15 cellular contexts compared by ENCODE assay signal in the genomic region with DNA sequence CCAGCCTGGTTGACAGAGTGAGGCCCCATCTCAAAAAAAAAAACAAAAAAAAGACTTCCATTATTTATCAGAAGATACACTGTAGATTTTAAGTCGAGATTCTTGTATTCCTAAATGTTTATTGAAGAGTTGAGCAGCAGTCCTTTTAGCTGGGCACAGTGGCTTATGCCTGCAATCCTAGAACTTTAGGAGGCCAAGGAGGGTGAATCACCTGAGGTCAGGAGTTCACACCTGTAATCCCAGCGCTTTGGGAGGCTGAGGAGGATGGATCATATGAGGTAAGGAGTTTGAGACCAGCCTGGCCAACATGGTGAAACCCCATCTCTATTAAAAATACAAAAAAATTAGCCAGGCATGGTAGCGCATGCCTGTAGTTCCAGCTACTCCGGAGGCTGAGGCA. TPM values are rescaled to one million over a fixed set of nuclear protein-coding genes. Genes with fewer than 3 reads are reported as not detected.
A peak's percentile ranks its signal among the peaks of the same experiment; 100 is the strongest.
DNase-seq lines count a peak whose midpoint lies in the region; ATAC-seq and TF ChIP-seq lines count a peak whose summit lies in the region.
"Had no signal": no experiment of that assay in that cellular context is flagged by ENCODE, and none has a peak within 500 bp of the region (broad histone marks: within the 10 kb centered on the region; RNA-seq: fewer than 3 reads in every experiment).

No MANE protein-coding gene starts in this region.

- H3K4me1 ChIP-seq in HCT116 (ENCODE audit: control insufficient read depth in 1 of 2, insufficient read depth in 2 of 2, low read length in 2 of 2) (peaks cover 0 to 19% of the 10 kb centered on the region in 2 experiments; a peak in 2 of 4 replicates), PC-3 (ENCODE audit: insufficient read depth, low read length) (peaks cover 21% of the 10 kb centered on the region), testis (peaks cover 5% of the 10 kb centered on the region)

- no peaks in the 10 kb centered on the region for H3K9me3 ChIP-seq in HCT116 (ENCODE audit: control insufficient read depth in 1 of 2, insufficient read depth in 1 of 2, low read depth in 1 of 2, low read length in 2 of 2)
- H3K9me3 ChIP-seq in PC-3 (ENCODE audit: low read length): no peaks in the 10 kb centered on the region
- H3K9me3 ChIP-seq in testis: no peaks in the 10 kb centered on the region

- DNase-seq in HCT116 (ENCODE audit: low read depth, low spot score) (no peak), PC-3 (peak; percentile 59), epithelial cell of esophagus (ENCODE audit: low read depth) (peak; percentile 24), testis (no peak), coronary artery (ENCODE audit: low spot score) (no peak), DMS53 (lab: John Stamatoyannopoulos, UW) (no peak), HPDE6-E6E7 (ENCODE audit: extremely low spot score) (no peak)
- DNase-seq: C1 segment of cervical spinal cord; CD4-positive, alpha-beta memory T cell; COR-L47; DMS153; DND-41; H7 had no signal

- H3F3A ChIP-seq in PC-3 (ENCODE audit: low read length, unreplicated experiment): no peaks in the 10 kb centered on the region

- H3K9me2 ChIP-seq in HCT116 (ENCODE audit: insufficient read depth) (no peaks in the 10 kb centered on the region), PC-3 (replicated peaks; ENCODE audit: low read length) (no peaks in the 10 kb centered on the region)

- BruUV-seq in HCT116 (replicated peaks; lab: Mats Ljungman, UMichigan) (no TSS peak), PC-3 (replicated peaks; lab: Mats Ljungman, UMichigan) (no TSS peak)

- POLR2A ChIA-PET in HCT116 (lab: Charles Lee): no interaction called here
- POLR2A ChIA-PET in PC-3 (lab: Charles Lee; ENCODE audit: unreplicated experiment): interaction anchor here (1.2 kb wide), 1 partner anchor 58 kb away, joined by 3 read pairs; the partner anchor contains the start of gene HEATR5A

- no peak; the same call in 1 of the 2 replicates for ATAC-seq in HCT116
- ATAC-seq in PC-3: no peak
- ATAC-seq: GM12878, GM23338 had no signal

- H3K9ac ChIP-seq in HCT116 (ENCODE audit: low read length) (no peak overlapping the region), PC-3 (ENCODE audit: low read length) (no peak overlapping the region)

- no peaks in the 10 kb centered on the region for H3K27me3 ChIP-seq in HCT116 (ENCODE audit: insufficient read depth, low read length)
- no peaks in the 10 kb centered on the region for H3K27me3 ChIP-seq in PC-3 (ENCODE audit: low read length)
- H3K27me3 ChIP-seq in testis: no peaks in the 10 kb centered on the region

- H3K27ac ChIP-seq in HCT116 (ENCODE audit: low read depth, low read length) (no peak overlapping the region), PC-3 (ENCODE audit: low read length) (no peak overlapping the region), testis (peak overlapping the region; percentile 34 to 41), coronary artery (no peak overlapping the region)

- RAD21 ChIA-PET in HCT116 (lab: Charles Lee; ENCODE audit: low non-redundant PET in 1 of 2, low total read pairs in 2 of 2, uncharacterized antibody in 2 of 2, unreplicated experiment in 2 of 2): interaction anchor here in 1 of 2 experiments (0.6 kb wide), 1 partner anchor 1115 kb away, joined by 3 read pairs; no protein-coding TSS in a partner anchor

- CTCF ChIA-PET in HCT116 (lab: Charles Lee) (no interaction called here), PC-3 (lab: Charles Lee) (no interaction called here)

- H3K79me2 ChIP-seq in HCT116 (ENCODE audit: insufficient read depth, low read length) (no peaks in the 10 kb centered on the region), PC-3 (ENCODE audit: low read length) (no peaks in the 10 kb centered on the region)

- intact Hi-C loops in HCT116 (cut with micrococcal nuclease): no loop called here
- intact Hi-C loops in PC-3 (cut with micrococcal nuclease): no loop called here
- intact Hi-C loops in testis (cut with DNase I; ENCODE audit: low total_unique reads): no loop called here

- H3K4me2 ChIP-seq in HCT116 (ENCODE audit: low read length): 0 out of 2 replicates have a peak overlapping the region, but pooled peaks have one; percentile 6
- H3K4me2 ChIP-seq in PC-3 (ENCODE audit: low read length): no peak overlapping the region
- H3K4me2 ChIP-seq: GM23338 had no signal

- TF ChIP-seq POLR2A in HCT116 (IDR thresholded peaks at IDR 0.05; ENCODE audit: borderline replicate concordance, extremely low read depth, insufficient read depth, insufficient read length): no peak
- no peak for TF ChIP-seq POLR2A in testis (IDR thresholded peaks at IDR 0.05)

- H4K20me1 ChIP-seq in HCT116 (ENCODE audit: insufficient read depth): no peaks in the 10 kb centered on the region
- no peaks in the 10 kb centered on the region for H4K20me1 ChIP-seq in PC-3 (ENCODE audit: low read length)

- no peak for TF ChIP-seq CTCF in HCT116 (IDR thresholded peaks at IDR 0.05 in 2 of 3, conservative IDR thresholded peaks at IDR 0.05 in 1 of 3; ENCODE audit: borderline replicate concordance in 1 of 3, insufficient read depth in 1 of 3, low read depth in 2 of 3, low read length in 2 of 3)
- no peak for TF ChIP-seq CTCF in PC-3 (conservative IDR thresholded peaks at IDR 0.05; ENCODE audit: low read depth, low read length)
- TF ChIP-seq CTCF in epithelial cell of esophagus (IDR thresholded peaks at IDR 0.05; ENCODE audit: insufficient read depth, low read depth, low read length, missing control alignments): no peak
- TF ChIP-seq CTCF in testis (IDR thresholded peaks at IDR 0.05): no peak
- no peak for TF ChIP-seq CTCF in coronary artery (IDR thresholded peaks at IDR 0.05)

- H2AFZ ChIP-seq in HCT116 (ENCODE audit: low read depth, low read length, poor library complexity, severe bottlenecking) (no peak overlapping the region), PC-3 (ENCODE audit: low read length) (no peak overlapping the region)
- H2AFZ ChIP-seq: GM23338 had no signal

- TF ChIP-seq RAD21 in HCT116 (IDR thresholded peaks at IDR 0.05; ENCODE audit: low read depth): no peak

- no peaks in the 10 kb centered on the region; a peak in 1 of 4 replicates for H3K36me3 ChIP-seq in HCT116 (ENCODE audit: control insufficient read depth in 1 of 2, insufficient read depth in 2 of 2, low read length in 2 of 2)
- no peaks in the 10 kb centered on the region; the same call in 1 of the 2 replicates for H3K36me3 ChIP-seq in PC-3 (ENCODE audit: low read depth, low read length)
- H3K36me3 ChIP-seq in testis (ENCODE audit: low read depth, missing control alignments): no peaks in the 10 kb centered on the region

- 68 to 74% methylated on average over 4 of the region's 4 CpGs for WGBS in testis, 2 donors

- H3K4me3 ChIP-seq in HCT116 (replicated peaks in 1 of 2; ENCODE audit: low read depth in 1 of 2, low read length in 2 of 2) (no peak overlapping the region), PC-3 (ENCODE audit: low read length) (no peak overlapping the region), epithelial cell of esophagus (ENCODE audit: low read length) (no peak overlapping the region), testis (no peak overlapping the region), coronary artery (no peak overlapping the region)
- H3K4me3 ChIP-seq: GM12878, GM23338 had no signal

TF ChIP-seq in HCT116, 20 proteins besides CTCF, POLR2A, EP300 and RAD21:
- no peak for TF ChIP-seq FOSL1 (IDR thresholded peaks at IDR 0.05; ENCODE audit: low read depth)
- TF ChIP-seq YY1 (IDR thresholded peaks at IDR 0.05; ENCODE audit: extremely low read depth, insufficient replicate concordance, low read depth, low read length): no peak
- TF ChIP-seq POLR2AphosphoS5 (IDR thresholded peaks at IDR 0.05; ENCODE audit: low read depth, low read length): no peak
- no peak for TF ChIP-seq MAX (IDR thresholded peaks at IDR 0.05)
- no peak for TF ChIP-seq TCF7L2 (IDR thresholded peaks at IDR 0.05; ENCODE audit: borderline replicate concordance, extremely low read depth, insufficient read depth, insufficient read length)
- TF ChIP-seq EZH2phosphoT487 (IDR thresholded peaks at IDR 0.05; ENCODE audit: borderline replicate concordance): no peak
- TF ChIP-seq SRF (IDR thresholded peaks at IDR 0.05; ENCODE audit: low read depth): no peak
- TF ChIP-seq EGR1 (IDR thresholded peaks at IDR 0.05; ENCODE audit: low read depth): no peak
- TF ChIP-seq REST (IDR thresholded peaks at IDR 0.05; ENCODE audit: low read depth): no peak
- TF ChIP-seq SIN3A (IDR thresholded peaks at IDR 0.05; ENCODE audit: low read depth): no peak

RNA-seq across cellular contexts. Expression of gene HEATR5A, which starts 57.6 kb away (rescaled TPM):
- total RNA-seq in HCT116 (2021; ENCODE audit: unreplicated experiment): 20.9 TPM
- 6.5 and 7.0 TPM in 2 replicates for polyA plus RNA-seq in HCT116 (2012)
- total RNA-seq in PC-3 (2014; rRNA removed): 11.5 and 12.7 TPM in 2 replicates
- total RNA-seq in testis: 10 to 100 TPM; 33.0 to 39.8 TPM
- polyA plus RNA-seq in testis (ENCODE audit: insufficient read depth, low read depth, low replicate concordance): 19.6 TPM

Comparison
In these comparisons a context has a peak if more than half of its experiments do, and no peak if none do; other contexts are left out.
1. DNase-seq: peak in PC-3 (single experiment) and epithelial cell of esophagus (single experiment); none in HCT116 (single experiment), testis (single experiment), coronary artery (single experiment), DMS53 (single experiment) and HPDE6-E6E7 (single experiment).
2. H3K27ac ChIP-seq: peak in testis (2 of 2); none in HCT116 (single experiment), PC-3 (single experiment) and coronary artery (0 of 2).